Comparison of ENCODE assay signal across 27 cellular contexts in the genomic region with DNA sequence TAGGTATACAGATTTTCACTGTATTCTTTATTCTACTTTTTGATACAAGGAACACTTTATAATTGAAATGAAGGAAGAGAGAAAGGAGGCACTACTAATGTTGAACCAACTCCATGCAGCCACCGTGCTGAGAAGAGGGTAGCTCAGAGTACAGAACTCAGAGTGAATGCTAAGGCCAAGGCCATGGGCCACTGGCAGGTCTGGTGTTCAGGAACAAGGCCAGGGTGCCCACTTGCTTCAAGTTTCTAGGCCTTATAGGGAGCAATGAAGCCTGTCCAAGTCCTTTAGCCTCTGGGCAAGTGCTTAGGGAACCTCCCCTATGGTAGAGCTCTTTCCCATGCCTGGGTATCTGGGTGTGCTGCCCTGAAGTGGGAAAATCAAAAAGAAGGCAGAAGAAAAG.
"Had no signal": no experiment of that assay in that cellular context is flagged by ENCODE, and none has a peak within 500 bp of the region (broad histone marks: within the 10 kb centered on the region; RNA-seq: fewer than 3 reads in every experiment).

No MANE protein-coding gene starts in this region.

- DNase-seq: activated effector memory CD4-positive, alpha-beta T cell treated with anti-CD3 and anti-CD28 coated beads, Interleukin-2, amount 50 U/mL, for 16 hours; activated effector memory CD4-positive, alpha-beta T cell treated with Interleukin-2 at 50 U/mL for 16 hours; activated gamma-delta T cell; activated gamma-delta T cell treated with Interleukin-2 at 50 U/mL for 16 hours; activated naive CD4-positive, alpha-beta T cell; activated naive CD4-positive, alpha-beta T cell treated with anti-CD3 and anti-CD28 coated beads for 36 hours; activated naive CD4-positive, alpha-beta T cell treated with anti-CD3 and anti-CD28 coated beads, Interleukin-2, amount 10 ng/mL, durations not matched to agents 7 days and 5 days; activated naive CD4-positive, alpha-beta T cell treated with anti-CD3 and anti-CD28 coated beads, Interleukin-2, amount 50 U/mL, for 16 hours; activated naive CD4-positive, alpha-beta T cell treated with Interleukin-2 at 50 U/mL for 16 hours; activated naive CD8-positive, alpha-beta T cell treated with anti-CD3 and anti-CD28 coated beads for 36 hours; activated naive CD8-positive, alpha-beta T cell treated with anti-CD3 and anti-CD28 coated beads, Interleukin-2, amount 10 ng/mL, durations not matched to agents 7 days and 5 days; activated naive CD8-positive, alpha-beta T cell treated with anti-CD3 and anti-CD28 coated beads, Interleukin-2, amount 50 U/mL, for 24 hours; activated T-cell treated with anti-CD3 and anti-CD28 coated beads, Interleukin-2, amount 50 U/mL, for 1 hour; activated T-cell treated with anti-CD3 and anti-CD28 coated beads, Interleukin-2, amount 50 U/mL, for 24 hours; activated T-cell treated with anti-CD3 and anti-CD28 coated beads, Interleukin-2, amount 50 U/mL, for 4 hours; activated T-cell treated with anti-CD3 and anti-CD28 coated beads, Interleukin-2, amount 50 U/mL, for 48 hours; activated T-cell treated with anti-CD3 and anti-CD28 coated beads, Interleukin-2, amount 50 U/mL, for 72 hours; adrenal gland; amniotic stem cell; amygdala; anterior cingulate cortex; aorta; body of pancreas; brain microvascular endothelial cell; caudate nucleus; central memory CD4-positive, alpha-beta T cell; cerebellar nuclear complex had no signal
